ENCODE assay signal across 8 cellular contexts in genomic region chr1:116375165-116375883, GRCh38. TPM values are rescaled to one million over a fixed set of nuclear protein-coding genes. Genes with fewer than 3 reads are reported as not detected.
DNase-seq lines count a peak whose midpoint lies in the region; ATAC-seq and TF ChIP-seq lines count a peak whose summit lies in the region.

No MANE protein-coding gene starts in this region.

- no peak for TF ChIP-seq CTCF in GM10266 (IDR thresholded peaks at IDR 0.05; ENCODE audit: control insufficient read depth, insufficient read depth, low read depth, missing control alignments)

- H3K4me3 Mint-ChIP-seq in activated CD4-positive, alpha-beta T cell treated with anti-CD3 and anti-CD28 coated beads, Interleukin-2, amount 10 ng/mL, durations not matched to agents 24 days and 14 days = peak overlapping the region; percentile 96
- peak overlapping the region; percentile 95 for H3K4me3 Mint-ChIP-seq in activated T-helper 2 cell treated with anti-CD3 and anti-CD28 coated beads, Interferon-gamma antibody, Interleukin-2, Interleukin-4, amounts not matched to agents 10 μg/mL and 5 μg/mL and 100 μg/mL, durations not matched to agents 14 hours and 24 hours and 36 hours (ENCODE audit: low read depth)
- H3K4me3 Mint-ChIP-seq in immature natural killer cell = peak overlapping the region; percentile 76 to 99 (median 92)

- H3K4me1 ChIP-seq in stomach smooth muscle (ENCODE audit: control insufficient read depth, insufficient read depth, low read length) = peaks cover 44% of the 10 kb centered on the region

- DNase-seq in activated CD4-positive, alpha-beta T cell treated with anti-CD3 and anti-CD28 coated beads, Interleukin-2, amount 10 ng/mL, durations not matched to agents 24 days and 14 days = peak; percentile 69
- no peak for DNase-seq in activated CD4-positive, alpha-beta T cell treated with anti-CD3 and anti-CD28 coated beads, Interleukin-2, amount 50 U/mL, for 48 hours
- DNase-seq in activated T-helper 2 cell treated with anti-CD3 and anti-CD28 coated beads, Interferon-gamma antibody, Interleukin-2, Interleukin-4, amounts not matched to agents 10 μg/mL and 5 μg/mL and 100 μg/mL, durations not matched to agents 14 hours and 24 hours and 36 hours (ENCODE audit: low spot score) = no peak
- DNase-seq in immature natural killer cell = no peak
- no peak for DNase-seq in NCI-H2107 treated with DMSO at 0.1 percent for 48 hours (lab: John Stamatoyannopoulos, UW; ENCODE audit: unreplicated experiment)
- DNase-seq in GM10266 (ENCODE audit: extremely low spot score) = no peak

- peak overlapping the region; percentile 63 for H3K27ac ChIP-seq in stomach smooth muscle (ENCODE audit: low read length)

- H3K36me3 ChIP-seq in stomach smooth muscle (ENCODE audit: control insufficient read depth in 2 of 2, insufficient read depth in 2 of 2, low read length in 2 of 2) = no peaks in the 10 kb centered on the region

- intact Hi-C loops in activated CD4-positive, alpha-beta T cell treated with anti-CD3 and anti-CD28 coated beads, Interleukin-2, amount 10 ng/mL, durations not matched to agents 24 days and 14 days (cut with micrococcal nuclease) = loop anchor here (2.0 to 10.0 kb wide), 7 partner anchors 13 to 1289 kb away; partner anchors contain the start of gene CD2
- intact Hi-C loops in activated T-helper 2 cell treated with anti-CD3 and anti-CD28 coated beads, Interferon-gamma antibody, Interleukin-2, Interleukin-4, amounts not matched to agents 10 μg/mL and 5 μg/mL and 100 μg/mL, durations not matched to agents 14 hours and 24 hours and 36 hours (cut with micrococcal nuclease) = loop anchor here (5.0 to 10.0 kb wide), 9 partner anchors 62 to 1289 kb away; partner anchors contain the start of genes CD101 and TENT5C

- H3K27ac Mint-ChIP-seq in activated CD4-positive, alpha-beta T cell treated with anti-CD3 and anti-CD28 coated beads, Interleukin-2, amount 10 ng/mL, durations not matched to agents 24 days and 14 days = peak overlapping the region; percentile 95
- peak overlapping the region; percentile 87 for H3K27ac Mint-ChIP-seq in activated T-helper 2 cell treated with anti-CD3 and anti-CD28 coated beads, Interferon-gamma antibody, Interleukin-2, Interleukin-4, amounts not matched to agents 10 μg/mL and 5 μg/mL and 100 μg/mL, durations not matched to agents 14 hours and 24 hours and 36 hours
- peak overlapping the region; percentile 89 to 98 (median 90) for H3K27ac Mint-ChIP-seq in immature natural killer cell

- H3K4me1 Mint-ChIP-seq in activated CD4-positive, alpha-beta T cell treated with anti-CD3 and anti-CD28 coated beads, Interleukin-2, amount 10 ng/mL, durations not matched to agents 24 days and 14 days = peaks cover 50% of the 10 kb centered on the region
- H3K4me1 Mint-ChIP-seq in activated T-helper 2 cell treated with anti-CD3 and anti-CD28 coated beads, Interferon-gamma antibody, Interleukin-2, Interleukin-4, amounts not matched to agents 10 μg/mL and 5 μg/mL and 100 μg/mL, durations not matched to agents 14 hours and 24 hours and 36 hours (ENCODE audit: low read depth) = peaks cover 48% of the 10 kb centered on the region
- peaks cover 56 to 64% of the 10 kb centered on the region in 2 donors for H3K4me1 Mint-ChIP-seq in immature natural killer cell

- H3K9me3 ChIP-seq in stomach smooth muscle (ENCODE audit: control insufficient read depth in 2 of 2, low read length in 2 of 2) = no peaks in the 10 kb centered on the region

- no peak for ATAC-seq in GM18858 (IDR thresholded peaks at IDR 0.05; ENCODE audit: unreplicated experiment)

- peak overlapping the region; percentile 83 for H3K4me3 ChIP-seq in stomach smooth muscle (ENCODE audit: low read length in 2 of 2)

- no peaks in the 10 kb centered on the region for H3K27me3 ChIP-seq in stomach smooth muscle (ENCODE audit: control insufficient read depth in 1 of 2, insufficient read depth in 2 of 2, low read length in 2 of 2)

- peaks cover 24% of the 10 kb centered on the region for H3K36me3 Mint-ChIP-seq in activated CD4-positive, alpha-beta T cell treated with anti-CD3 and anti-CD28 coated beads, Interleukin-2, amount 10 ng/mL, durations not matched to agents 24 days and 14 days (ENCODE audit: low read depth)
- H3K36me3 Mint-ChIP-seq in activated T-helper 2 cell treated with anti-CD3 and anti-CD28 coated beads, Interferon-gamma antibody, Interleukin-2, Interleukin-4, amounts not matched to agents 10 μg/mL and 5 μg/mL and 100 μg/mL, durations not matched to agents 14 hours and 24 hours and 36 hours (ENCODE audit: low read depth) = peaks cover 28% of the 10 kb centered on the region
- no peaks in the 10 kb centered on the region for H3K36me3 Mint-ChIP-seq in immature natural killer cell

- H3K9ac ChIP-seq in stomach smooth muscle (ENCODE audit: low read length in 2 of 2) = peak overlapping the region; percentile 66 to 79

- H3K27me3 Mint-ChIP-seq in activated CD4-positive, alpha-beta T cell treated with anti-CD3 and anti-CD28 coated beads, Interleukin-2, amount 10 ng/mL, durations not matched to agents 24 days and 14 days = peaks cover 14% of the 10 kb centered on the region
- peaks cover 15% of the 10 kb centered on the region for H3K27me3 Mint-ChIP-seq in activated T-helper 2 cell treated with anti-CD3 and anti-CD28 coated beads, Interferon-gamma antibody, Interleukin-2, Interleukin-4, amounts not matched to agents 10 μg/mL and 5 μg/mL and 100 μg/mL, durations not matched to agents 14 hours and 24 hours and 36 hours (ENCODE audit: low read depth)
- H3K27me3 Mint-ChIP-seq in immature natural killer cell (ENCODE audit: low read depth in 3 of 3) = peaks cover 2 to 16% (median 5%) of the 10 kb centered on the region in 3 donors

- peaks cover 3% of the 10 kb centered on the region for H3K9me3 Mint-ChIP-seq in activated CD4-positive, alpha-beta T cell treated with anti-CD3 and anti-CD28 coated beads, Interleukin-2, amount 10 ng/mL, durations not matched to agents 24 days and 14 days
- H3K9me3 Mint-ChIP-seq in activated T-helper 2 cell treated with anti-CD3 and anti-CD28 coated beads, Interferon-gamma antibody, Interleukin-2, Interleukin-4, amounts not matched to agents 10 μg/mL and 5 μg/mL and 100 μg/mL, durations not matched to agents 14 hours and 24 hours and 36 hours = no peaks in the 10 kb centered on the region
- no peaks in the 10 kb centered on the region for H3K9me3 Mint-ChIP-seq in immature natural killer cell

RNA-seq across cellular contexts. Expression of gene ATP1A1, which starts 2.3 kb away (rescaled TPM):
- total RNA-seq in activated CD4-positive, alpha-beta T cell treated with anti-CD3 and anti-CD28 coated beads, Interleukin-2, amount 10 ng/mL, durations not matched to agents 24 days and 14 days = 252 and 261 TPM in 2 replicates
- total RNA-seq in activated T-helper 2 cell treated with anti-CD3 and anti-CD28 coated beads, Interferon-gamma antibody, Interleukin-2, Interleukin-4, amounts not matched to agents 10 μg/mL and 5 μg/mL and 100 μg/mL, durations not matched to agents 14 hours and 24 hours and 36 hours = 196 and 200 TPM in 2 replicates
- polyA plus RNA-seq in immature natural killer cell = 10 to 100 TPM; 21.5 to 38.7 (median 24.2) TPM
